In genomic region chr1:147217142-147217541, GRCh38 we compare ENCODE assay signal across 1 cellular context.
TF ChIP-seq lines count a peak whose summit lies in the region.

No MANE protein-coding gene starts in this region.

TF ChIP-seq in HepG2, 621 proteins besides CTCF, POLR2A, EP300 and RAD21 (continued from another document):
- no peak for TF ChIP-seq CEBPZ (IDR thresholded peaks at IDR 0.05; ENCODE audit: low read length)
- TF ChIP-seq, protein P1, sequence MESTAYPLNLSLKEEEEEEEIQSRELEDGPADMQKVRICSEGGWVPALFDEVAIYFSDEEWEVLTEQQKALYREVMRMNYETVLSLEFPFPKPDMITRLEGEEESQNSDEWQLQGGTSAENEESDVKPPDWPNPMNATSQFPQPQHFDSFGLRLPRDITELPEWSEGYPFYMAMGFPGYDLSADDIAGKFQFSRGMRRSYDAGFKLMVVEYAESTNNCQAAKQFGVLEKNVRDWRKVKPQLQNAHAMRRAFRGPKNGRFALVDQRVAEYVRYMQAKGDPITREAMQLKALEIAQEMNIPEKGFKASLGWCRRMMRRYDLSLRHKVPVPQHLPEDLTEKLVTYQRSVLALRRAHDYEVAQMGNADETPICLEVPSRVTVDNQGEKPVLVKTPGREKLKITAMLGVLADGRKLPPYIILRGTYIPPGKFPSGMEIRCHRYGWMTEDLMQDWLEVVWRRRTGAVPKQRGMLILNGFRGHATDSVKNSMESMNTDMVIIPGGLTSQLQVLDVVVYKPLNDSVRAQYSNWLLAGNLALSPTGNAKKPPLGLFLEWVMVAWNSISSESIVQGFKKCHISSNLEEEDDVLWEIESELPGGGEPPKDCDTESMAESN (CRISPR knock-in tag; conservative IDR thresholded peaks at IDR 0.05) = no peak
- TF ChIP-seq ATF7 (IDR thresholded peaks at IDR 0.05) = peak; percentile 50; the same call in 1 of the 2 replicates
- no peak for TF ChIP-seq ATF7 (CRISPR knock-in tag; IDR thresholded peaks at IDR 0.05)
- TF ChIP-seq SMAD9 (CRISPR knock-in tag; IDR thresholded peaks at IDR 0.05) = no peak
- no peak for TF ChIP-seq ZNF782 (CRISPR knock-in tag; IDR thresholded peaks at IDR 0.05; ENCODE audit: borderline replicate concordance)
- no peak for TF ChIP-seq MEIS1 (CRISPR knock-in tag; IDR thresholded peaks at IDR 0.05; ENCODE audit: borderline replicate concordance)
- no peak for TF ChIP-seq ZNF124 (CRISPR knock-in tag; IDR thresholded peaks at IDR 0.05)
